1 cellular context compared by ENCODE assay signal in the genomic region with DNA sequence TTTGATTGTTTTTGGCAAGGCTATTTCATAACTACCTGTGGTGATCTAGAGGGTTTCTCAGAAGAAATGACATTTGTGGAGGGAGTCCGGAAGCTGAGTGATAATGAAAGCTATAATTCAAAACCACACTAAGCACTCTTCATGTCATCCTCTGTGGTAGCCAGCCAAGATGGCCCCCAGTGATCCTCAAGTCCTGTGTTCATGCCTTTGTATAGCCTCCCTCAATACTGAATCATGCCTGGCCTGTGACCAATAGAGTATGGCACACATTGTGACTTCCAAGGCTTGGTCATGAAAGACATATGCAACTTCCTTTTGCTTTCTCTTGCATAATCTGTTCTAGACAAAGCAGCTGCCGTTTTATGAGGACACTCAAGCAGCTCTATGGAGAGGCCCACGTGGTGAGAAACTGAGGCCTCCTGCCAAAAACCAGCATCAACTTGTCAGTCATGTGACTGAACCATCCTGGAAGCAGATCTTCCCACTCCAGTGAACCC.
TF ChIP-seq lines count a peak whose summit lies in the region.

No MANE protein-coding gene starts in this region.

TF ChIP-seq in K562, 482 proteins besides CTCF, POLR2A, EP300 and RAD21 (continued from another document and continues in another):
- TF ChIP-seq STAT5A (IDR thresholded peaks at IDR 0.05; ENCODE audit: borderline replicate concordance, low read length), result no peak
- no peak for TF ChIP-seq MYC (IDR thresholded peaks at IDR 0.05; ENCODE audit: low read depth, low read length)
- TF ChIP-seq MYC (CRISPR knock-in tag; IDR thresholded peaks at IDR 0.05; ENCODE audit: borderline replicate concordance, low read depth), result no peak
- peak; percentile 85 for TF ChIP-seq ZNF584 (CRISPR knock-in tag; IDR thresholded peaks at IDR 0.05; ENCODE audit: low read depth)
- TF ChIP-seq, protein P1, sequence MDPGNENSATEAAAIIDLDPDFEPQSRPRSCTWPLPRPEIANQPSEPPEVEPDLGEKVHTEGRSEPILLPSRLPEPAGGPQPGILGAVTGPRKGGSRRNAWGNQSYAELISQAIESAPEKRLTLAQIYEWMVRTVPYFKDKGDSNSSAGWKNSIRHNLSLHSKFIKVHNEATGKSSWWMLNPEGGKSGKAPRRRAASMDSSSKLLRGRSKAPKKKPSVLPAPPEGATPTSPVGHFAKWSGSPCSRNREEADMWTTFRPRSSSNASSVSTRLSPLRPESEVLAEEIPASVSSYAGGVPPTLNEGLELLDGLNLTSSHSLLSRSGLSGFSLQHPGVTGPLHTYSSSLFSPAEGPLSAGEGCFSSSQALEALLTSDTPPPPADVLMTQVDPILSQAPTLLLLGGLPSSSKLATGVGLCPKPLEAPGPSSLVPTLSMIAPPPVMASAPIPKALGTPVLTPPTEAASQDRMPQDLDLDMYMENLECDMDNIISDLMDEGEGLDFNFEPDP (CRISPR knock-in tag; IDR thresholded peaks at IDR 0.05), result no peak
- no peak for TF ChIP-seq RCOR1 (IDR thresholded peaks at IDR 0.05; ENCODE audit: borderline replicate concordance in 1 of 2, low read depth in 2 of 2, low read length in 2 of 2)
- TF ChIP-seq, protein P2, sequence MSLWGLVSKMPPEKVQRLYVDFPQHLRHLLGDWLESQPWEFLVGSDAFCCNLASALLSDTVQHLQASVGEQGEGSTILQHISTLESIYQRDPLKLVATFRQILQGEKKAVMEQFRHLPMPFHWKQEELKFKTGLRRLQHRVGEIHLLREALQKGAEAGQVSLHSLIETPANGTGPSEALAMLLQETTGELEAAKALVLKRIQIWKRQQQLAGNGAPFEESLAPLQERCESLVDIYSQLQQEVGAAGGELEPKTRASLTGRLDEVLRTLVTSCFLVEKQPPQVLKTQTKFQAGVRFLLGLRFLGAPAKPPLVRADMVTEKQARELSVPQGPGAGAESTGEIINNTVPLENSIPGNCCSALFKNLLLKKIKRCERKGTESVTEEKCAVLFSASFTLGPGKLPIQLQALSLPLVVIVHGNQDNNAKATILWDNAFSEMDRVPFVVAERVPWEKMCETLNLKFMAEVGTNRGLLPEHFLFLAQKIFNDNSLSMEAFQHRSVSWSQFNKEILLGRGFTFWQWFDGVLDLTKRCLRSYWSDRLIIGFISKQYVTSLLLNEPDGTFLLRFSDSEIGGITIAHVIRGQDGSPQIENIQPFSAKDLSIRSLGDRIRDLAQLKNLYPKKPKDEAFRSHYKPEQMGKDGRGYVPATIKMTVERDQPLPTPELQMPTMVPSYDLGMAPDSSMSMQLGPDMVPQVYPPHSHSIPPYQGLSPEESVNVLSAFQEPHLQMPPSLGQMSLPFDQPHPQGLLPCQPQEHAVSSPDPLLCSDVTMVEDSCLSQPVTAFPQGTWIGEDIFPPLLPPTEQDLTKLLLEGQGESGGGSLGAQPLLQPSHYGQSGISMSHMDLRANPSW (CRISPR knock-in tag; IDR thresholded peaks at IDR 0.05), result no peak
- TF ChIP-seq TCF3 (CRISPR knock-in tag; IDR thresholded peaks at IDR 0.05), result no peak
- no peak for TF ChIP-seq ESRRA (IDR thresholded peaks at IDR 0.05; ENCODE audit: borderline replicate concordance, low read depth)
- TF ChIP-seq, protein P3, sequence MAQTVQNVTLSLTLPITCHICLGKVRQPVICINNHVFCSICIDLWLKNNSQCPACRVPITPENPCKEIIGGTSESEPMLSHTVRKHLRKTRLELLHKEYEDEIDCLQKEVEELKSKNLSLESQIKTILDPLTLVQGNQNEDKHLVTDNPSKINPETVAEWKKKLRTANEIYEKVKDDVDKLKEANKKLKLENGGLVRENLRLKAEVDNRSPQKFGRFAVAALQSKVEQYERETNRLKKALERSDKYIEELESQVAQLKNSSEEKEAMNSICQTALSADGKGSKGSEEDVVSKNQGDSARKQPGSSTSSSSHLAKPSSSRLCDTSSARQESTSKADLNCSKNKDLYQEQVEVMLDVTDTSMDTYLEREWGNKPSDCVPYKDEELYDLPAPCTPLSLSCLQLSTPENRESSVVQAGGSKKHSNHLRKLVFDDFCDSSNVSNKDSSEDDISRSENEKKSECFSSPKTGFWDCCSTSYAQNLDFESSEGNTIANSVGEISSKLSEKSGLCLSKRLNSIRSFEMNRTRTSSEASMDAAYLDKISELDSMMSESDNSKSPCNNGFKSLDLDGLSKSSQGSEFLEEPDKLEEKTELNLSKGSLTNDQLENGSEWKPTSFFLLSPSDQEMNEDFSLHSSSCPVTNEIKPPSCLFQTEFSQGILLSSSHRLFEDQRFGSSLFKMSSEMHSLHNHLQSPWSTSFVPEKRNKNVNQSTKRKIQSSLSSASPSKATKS (CRISPR knock-in tag; IDR thresholded peaks at IDR 0.05), result no peak
- no peak for TF ChIP-seq ZNF436 (CRISPR knock-in tag; IDR thresholded peaks at IDR 0.05)
- TF ChIP-seq, protein P4, sequence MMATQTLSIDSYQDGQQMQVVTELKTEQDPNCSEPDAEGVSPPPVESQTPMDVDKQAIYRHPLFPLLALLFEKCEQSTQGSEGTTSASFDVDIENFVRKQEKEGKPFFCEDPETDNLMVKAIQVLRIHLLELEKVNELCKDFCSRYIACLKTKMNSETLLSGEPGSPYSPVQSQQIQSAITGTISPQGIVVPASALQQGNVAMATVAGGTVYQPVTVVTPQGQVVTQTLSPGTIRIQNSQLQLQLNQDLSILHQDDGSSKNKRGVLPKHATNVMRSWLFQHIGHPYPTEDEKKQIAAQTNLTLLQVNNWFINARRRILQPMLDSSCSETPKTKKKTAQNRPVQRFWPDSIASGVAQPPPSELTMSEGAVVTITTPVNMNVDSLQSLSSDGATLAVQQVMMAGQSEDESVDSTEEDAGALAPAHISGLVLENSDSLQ (IDR thresholded peaks at IDR 0.05), result peak; percentile 43; the same call in 1 of the 2 replicates
- TF ChIP-seq, protein P5, sequence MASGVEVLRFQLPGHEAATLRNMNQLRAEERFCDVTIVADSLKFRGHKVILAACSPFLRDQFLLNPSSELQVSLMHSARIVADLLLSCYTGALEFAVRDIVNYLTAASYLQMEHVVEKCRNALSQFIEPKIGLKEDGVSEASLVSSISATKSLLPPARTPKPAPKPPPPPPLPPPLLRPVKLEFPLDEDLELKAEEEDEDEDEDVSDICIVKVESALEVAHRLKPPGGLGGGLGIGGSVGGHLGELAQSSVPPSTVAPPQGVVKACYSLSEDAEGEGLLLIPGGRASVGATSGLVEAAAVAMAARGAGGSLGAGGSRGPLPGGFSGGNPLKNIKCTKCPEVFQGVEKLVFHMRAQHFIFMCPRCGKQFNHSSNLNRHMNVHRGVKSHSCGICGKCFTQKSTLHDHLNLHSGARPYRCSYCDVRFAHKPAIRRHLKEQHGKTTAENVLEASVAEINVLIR (CRISPR knock-in tag; IDR thresholded peaks at IDR 0.05), result no peak
- TF ChIP-seq, protein P6, sequence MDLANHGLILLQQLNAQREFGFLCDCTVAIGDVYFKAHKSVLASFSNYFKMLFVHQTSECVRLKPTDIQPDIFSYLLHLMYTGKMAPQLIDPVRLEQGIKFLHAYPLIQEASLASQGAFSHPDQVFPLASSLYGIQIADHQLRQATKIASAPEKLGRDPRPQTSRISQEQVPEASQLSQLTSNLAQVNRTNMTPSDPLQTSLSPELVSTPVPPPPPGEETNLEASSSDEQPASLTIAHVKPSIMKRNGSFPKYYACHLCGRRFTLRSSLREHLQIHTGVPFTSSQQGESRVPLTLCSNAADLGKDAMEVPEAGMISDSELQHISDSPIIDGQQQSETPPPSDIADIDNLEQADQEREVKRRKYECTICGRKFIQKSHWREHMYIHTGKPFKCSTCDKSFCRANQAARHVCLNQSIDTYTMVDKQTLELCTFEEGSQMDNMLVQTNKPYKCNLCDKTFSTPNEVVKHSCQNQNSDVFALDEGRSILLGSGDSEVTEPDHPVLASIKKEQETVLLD (IDR thresholded peaks at IDR 0.05), result no peak
- TF ChIP-seq EZH2 (IDR thresholded peaks at IDR 0.05; ENCODE audit: borderline replicate concordance, low read depth, low read length), result no peak
- TF ChIP-seq SRSF9 (IDR thresholded peaks at IDR 0.05; ENCODE audit: borderline replicate concordance, low read depth, low read length), result no peak
- TF ChIP-seq, protein P7, sequence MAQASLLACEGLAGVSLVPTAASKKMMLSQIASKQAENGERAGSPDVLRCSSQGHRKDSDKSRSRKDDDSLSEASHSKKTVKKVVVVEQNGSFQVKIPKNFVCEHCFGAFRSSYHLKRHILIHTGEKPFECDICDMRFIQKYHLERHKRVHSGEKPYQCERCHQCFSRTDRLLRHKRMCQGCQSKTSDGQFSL (CRISPR knock-in tag; IDR thresholded peaks at IDR 0.05), result no peak
- TF ChIP-seq, protein P7 (tag; IDR thresholded peaks at IDR 0.05), result no peak
- no peak for TF ChIP-seq BCOR (IDR thresholded peaks at IDR 0.05)
- TF ChIP-seq, protein P8, sequence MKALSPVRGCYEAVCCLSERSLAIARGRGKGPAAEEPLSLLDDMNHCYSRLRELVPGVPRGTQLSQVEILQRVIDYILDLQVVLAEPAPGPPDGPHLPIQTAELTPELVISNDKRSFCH (CRISPR knock-in tag; IDR thresholded peaks at IDR 0.05), result no peak
- TF ChIP-seq, protein P8 (tag; IDR thresholded peaks at IDR 0.05), result peak; percentile 71; the same call in 1 of the 2 replicates
- TF ChIP-seq, protein P9, sequence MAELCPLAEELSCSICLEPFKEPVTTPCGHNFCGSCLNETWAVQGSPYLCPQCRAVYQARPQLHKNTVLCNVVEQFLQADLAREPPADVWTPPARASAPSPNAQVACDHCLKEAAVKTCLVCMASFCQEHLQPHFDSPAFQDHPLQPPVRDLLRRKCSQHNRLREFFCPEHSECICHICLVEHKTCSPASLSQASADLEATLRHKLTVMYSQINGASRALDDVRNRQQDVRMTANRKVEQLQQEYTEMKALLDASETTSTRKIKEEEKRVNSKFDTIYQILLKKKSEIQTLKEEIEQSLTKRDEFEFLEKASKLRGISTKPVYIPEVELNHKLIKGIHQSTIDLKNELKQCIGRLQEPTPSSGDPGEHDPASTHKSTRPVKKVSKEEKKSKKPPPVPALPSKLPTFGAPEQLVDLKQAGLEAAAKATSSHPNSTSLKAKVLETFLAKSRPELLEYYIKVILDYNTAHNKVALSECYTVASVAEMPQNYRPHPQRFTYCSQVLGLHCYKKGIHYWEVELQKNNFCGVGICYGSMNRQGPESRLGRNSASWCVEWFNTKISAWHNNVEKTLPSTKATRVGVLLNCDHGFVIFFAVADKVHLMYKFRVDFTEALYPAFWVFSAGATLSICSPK (IDR thresholded peaks at IDR 0.05; ENCODE audit: borderline replicate concordance), result no peak
- no peak for TF ChIP-seq MIER1 (IDR thresholded peaks at IDR 0.05; ENCODE audit: low read depth)
- TF ChIP-seq, protein P10, sequence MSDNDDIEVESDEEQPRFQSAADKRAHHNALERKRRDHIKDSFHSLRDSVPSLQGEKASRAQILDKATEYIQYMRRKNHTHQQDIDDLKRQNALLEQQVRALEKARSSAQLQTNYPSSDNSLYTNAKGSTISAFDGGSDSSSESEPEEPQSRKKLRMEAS (CRISPR knock-in tag; IDR thresholded peaks at IDR 0.05), result 0 out of 2 replicates have a peak, but pooled peaks have one; percentile 35
- TF ChIP-seq SRSF1 (IDR thresholded peaks at IDR 0.05; ENCODE audit: low read depth, low read length), result no peak
- TF ChIP-seq KAT2B (IDR thresholded peaks at IDR 0.05; ENCODE audit: low read depth, low read length), result no peak
- TF ChIP-seq DMBX1 (CRISPR knock-in tag; IDR thresholded peaks at IDR 0.05; ENCODE audit: borderline replicate concordance), result no peak
- TF ChIP-seq IRF2 (CRISPR knock-in tag; IDR thresholded peaks at IDR 0.05), result no peak
- TF ChIP-seq FOXK2 (conservative IDR thresholded peaks at IDR 0.05 in 1 of 2, IDR thresholded peaks at IDR 0.05 in 1 of 2; ENCODE audit: low read depth in 2 of 2), result no peak
- TF ChIP-seq, protein P11, sequence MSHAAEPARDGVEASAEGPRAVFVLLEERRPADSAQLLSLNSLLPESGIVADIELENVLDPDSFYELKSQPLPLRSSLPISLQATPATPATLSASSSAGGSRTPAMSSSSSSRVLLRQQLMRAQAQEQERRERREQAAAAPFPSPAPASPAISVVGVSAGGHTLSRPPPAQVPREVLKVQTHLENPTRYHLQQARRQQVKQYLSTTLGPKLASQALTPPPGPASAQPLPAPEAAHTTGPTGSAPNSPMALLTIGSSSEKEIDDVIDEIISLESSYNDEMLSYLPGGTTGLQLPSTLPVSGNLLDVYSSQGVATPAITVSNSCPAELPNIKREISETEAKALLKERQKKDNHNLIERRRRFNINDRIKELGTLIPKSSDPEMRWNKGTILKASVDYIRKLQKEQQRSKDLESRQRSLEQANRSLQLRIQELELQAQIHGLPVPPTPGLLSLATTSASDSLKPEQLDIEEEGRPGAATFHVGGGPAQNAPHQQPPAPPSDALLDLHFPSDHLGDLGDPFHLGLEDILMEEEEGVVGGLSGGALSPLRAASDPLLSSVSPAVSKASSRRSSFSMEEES (CRISPR knock-in tag; IDR thresholded peaks at IDR 0.05), result peak; percentile 84
- no peak for TF ChIP-seq MTA2 (IDR thresholded peaks at IDR 0.05; ENCODE audit: low read depth)
- TF ChIP-seq PML (IDR thresholded peaks at IDR 0.05; ENCODE audit: low read length), result no peak
- TF ChIP-seq CSDE1 (IDR thresholded peaks at IDR 0.05), result no peak
- TF ChIP-seq, protein P12, sequence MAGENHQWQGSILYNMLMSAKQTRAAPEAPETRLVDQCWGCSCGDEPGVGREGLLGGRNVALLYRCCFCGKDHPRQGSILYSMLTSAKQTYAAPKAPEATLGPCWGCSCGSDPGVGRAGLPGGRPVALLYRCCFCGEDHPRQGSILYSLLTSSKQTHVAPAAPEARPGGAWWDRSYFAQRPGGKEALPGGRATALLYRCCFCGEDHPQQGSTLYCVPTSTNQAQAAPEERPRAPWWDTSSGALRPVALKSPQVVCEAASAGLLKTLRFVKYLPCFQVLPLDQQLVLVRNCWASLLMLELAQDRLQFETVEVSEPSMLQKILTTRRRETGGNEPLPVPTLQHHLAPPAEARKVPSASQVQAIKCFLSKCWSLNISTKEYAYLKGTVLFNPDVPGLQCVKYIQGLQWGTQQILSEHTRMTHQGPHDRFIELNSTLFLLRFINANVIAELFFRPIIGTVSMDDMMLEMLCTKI (IDR thresholded peaks at IDR 0.05; ENCODE audit: partially characterized antibody), result no peak
- no peak for TF ChIP-seq CREM (IDR thresholded peaks at IDR 0.05; ENCODE audit: low read depth)
- TF ChIP-seq PTBP1 (IDR thresholded peaks at IDR 0.05; ENCODE audit: low read depth, low read length), result no peak
- TF ChIP-seq POLR3G (IDR thresholded peaks at IDR 0.05; ENCODE audit: extremely low read depth, insufficient read length, insufficient replicate concordance), result no peak
- TF ChIP-seq NEUROD1 (IDR thresholded peaks at IDR 0.05; ENCODE audit: borderline replicate concordance, low read depth, low read length, partially characterized antibody), result no peak
- no peak for TF ChIP-seq CC2D1A (IDR thresholded peaks at IDR 0.05)
- no peak for TF ChIP-seq BCL6 (CRISPR knock-in tag; IDR thresholded peaks at IDR 0.05)
- no peak for TF ChIP-seq ARID1B (IDR thresholded peaks at IDR 0.05)
- TF ChIP-seq MTA1 (IDR thresholded peaks at IDR 0.05; ENCODE audit: borderline replicate concordance), result no peak
